8 cellular contexts compared by ENCODE assay signal in the genomic region with DNA sequence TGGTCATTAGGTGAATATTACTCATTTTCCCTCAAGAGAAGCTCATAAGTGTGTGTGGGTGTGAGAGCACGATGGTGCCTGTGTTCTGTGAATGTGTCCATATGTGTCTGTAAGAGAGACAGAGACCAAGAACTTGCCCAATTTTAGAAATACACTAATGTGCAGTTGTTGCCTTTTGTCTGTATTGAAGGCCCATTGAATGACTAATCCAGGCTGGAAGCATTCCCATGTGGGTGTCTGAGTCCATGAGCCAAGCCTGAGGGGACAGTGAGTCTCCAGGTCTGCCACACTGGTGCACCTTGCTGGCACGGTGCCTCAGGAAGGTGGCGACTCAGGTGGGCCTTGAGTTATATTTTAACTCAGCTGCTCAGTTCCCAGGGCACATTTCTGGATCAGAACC. TPM values are rescaled to one million over a fixed set of nuclear protein-coding genes. Genes with fewer than 3 reads are reported as not detected.
DNase-seq lines count a peak whose midpoint lies in the region; ATAC-seq, FAIRE-seq and TF ChIP-seq lines count a peak whose summit lies in the region.

No MANE protein-coding gene starts in this region.

- TF ChIP-seq POLR2A in GM12878 (IDR thresholded peaks at IDR 0.05; ENCODE audit: low read depth, low read length), result no peak

- H4K20me1 ChIP-seq in GM12878 (ENCODE audit: control insufficient read depth, insufficient read depth), result no peaks in the 10 kb centered on the region

- 0 out of 2 replicates have a peak overlapping the region, but pooled peaks have one; percentile 10 for H3K9ac ChIP-seq in GM12878 (ENCODE audit: control insufficient read depth, insufficient read depth, low read length)
- no peak overlapping the region for H3K9ac ChIP-seq in trophoblast cell (ENCODE audit: low read length)

- no peak for FAIRE-seq in GM12878 (lab: Jason Lieb, UNC)

- no peak overlapping the region for H4K91ac ChIP-seq in trophoblast cell (ENCODE audit: low read depth, low read length)

- ATAC-seq in HG03196 (IDR thresholded peaks at IDR 0.05; ENCODE audit: unreplicated experiment) (peak; percentile 5), GM12878 (peak; percentile 13), HG02885 (IDR thresholded peaks at IDR 0.05; ENCODE audit: poor library complexity, unreplicated experiment) (no peak)

- no peak overlapping the region for H3K4me3 ChIP-seq in GM12878
- H3K4me3 ChIP-seq in trophoblast cell (ENCODE audit: low read depth, low read length), result no peak overlapping the region

- H3K4me1 ChIP-seq in GM12878 (ENCODE audit: control insufficient read depth, insufficient read depth, low read length), result peaks cover 44% of the 10 kb centered on the region
- peaks cover 0 to 4% of the 10 kb centered on the region in 2 experiments for H3K4me1 ChIP-seq in trophoblast cell (ENCODE audit: control insufficient read depth in 1 of 2, insufficient read depth in 2 of 2, low read length in 2 of 2)

- RAD21 ChIA-PET in GM12878 (lab: Charles Lee; ENCODE audit: unreplicated experiment), result interaction anchor here (0.9 to 2.7 kb wide), 7 partner anchors 10 to 295 kb away, joined by 3 to 28 read pairs (median 5); a partner anchor contains a TSS

- no peak overlapping the region for H2AK5ac ChIP-seq in trophoblast cell (ENCODE audit: low read length)

- in situ Hi-C loops in GM12878 (cut with MboI), result no loop called here

- no TSS peak for BruUV-seq in GM12878 (replicated peaks; lab: Mats Ljungman, UMichigan)

- H3K4me2 ChIP-seq in GM12878 (ENCODE audit: control insufficient read depth, insufficient read depth), result peak overlapping the region; percentile 84
- H3K4me2 ChIP-seq in trophoblast cell (ENCODE audit: low read length), result no peak overlapping the region

- H2BK120ac ChIP-seq in trophoblast cell (ENCODE audit: insufficient read depth, low read length, poor library complexity), result no peak overlapping the region

- no peak overlapping the region for H4K8ac ChIP-seq in trophoblast cell (ENCODE audit: low read depth, low read length)

- SMC1A ChIA-PET in GM12878 (lab: Charles Lee; ENCODE audit: uncharacterized antibody, unreplicated experiment), result interaction anchor here (0.9 to 3.0 kb wide), 11 partner anchors 16 to 54 kb away, joined by 3 to 21 read pairs (median 3); a partner anchor contains a TSS

- peaks cover 10 to 21% of the 10 kb centered on the region in 2 experiments for H3K36me3 ChIP-seq in GM12878 (ENCODE audit: control insufficient read depth in 2 of 2, insufficient read depth in 2 of 2, low read length in 1 of 2)
- H3K36me3 ChIP-seq in trophoblast cell (ENCODE audit: control insufficient read depth in 1 of 2, insufficient read depth in 2 of 2, low read length in 2 of 2), result peaks cover 9 to 20% of the 10 kb centered on the region in 2 experiments

- H3K27me3 ChIP-seq in GM12878 (replicated peaks in 1 of 2; ENCODE audit: control insufficient read depth in 2 of 2, insufficient read depth in 2 of 2, low read length in 1 of 2) (no peaks in the 10 kb centered on the region), trophoblast cell (ENCODE audit: insufficient read depth, low read length) (no peaks in the 10 kb centered on the region)

- no peak overlapping the region for H4K12ac ChIP-seq in trophoblast cell (ENCODE audit: low read depth, low read length)

- TF ChIP-seq RAD21 in GM12878 (IDR thresholded peaks at IDR 0.05; ENCODE audit: insufficient read depth, low read depth, low read length), result no peak

- H3K79me2 ChIP-seq in GM12878 (ENCODE audit: control insufficient read depth, insufficient read depth, low read length) (no peaks in the 10 kb centered on the region), trophoblast cell (ENCODE audit: control insufficient read depth, insufficient read depth, low read length, poor library complexity) (no peaks in the 10 kb centered on the region)

- no peak for TF ChIP-seq EP300 in GM12878 (IDR thresholded peaks at IDR 0.05; ENCODE audit: borderline replicate concordance in 1 of 2, control insufficient read depth in 1 of 2, low read depth in 2 of 2, low read length in 2 of 2)

- H3K27ac ChIP-seq in GM12878 (ENCODE audit: control insufficient read depth, insufficient read depth), result peak overlapping the region; percentile 90
- H3K27ac ChIP-seq in trophoblast cell (ENCODE audit: low read depth, low read length), result no peak overlapping the region

- TF ChIP-seq CTCF in GM12878 (IDR thresholded peaks at IDR 0.05 in 2 of 3, conservative IDR thresholded peaks at IDR 0.05 in 1 of 3; ENCODE audit: control insufficient read depth in 2 of 3, extremely low read depth in 1 of 3, insufficient read depth in 1 of 3, low read depth in 3 of 3, low read length in 3 of 3), result no peak

- CTCF ChIA-PET in GM12878 (lab: Yijun Ruan, JAX), result interaction anchor here (0.5 to 2.3 kb wide), 10 partner anchors 22 to 297 kb away, joined by 3 to 8 read pairs (median 4); no protein-coding TSS in a partner anchor

- H2AFZ ChIP-seq in GM12878 (ENCODE audit: control insufficient read depth, low read depth, low read length), result no peak overlapping the region
- no peak overlapping the region for H2AFZ ChIP-seq in trophoblast cell (ENCODE audit: insufficient read depth, low read length, poor library complexity)

- DNase-seq in DMS53 (lab: John Stamatoyannopoulos, UW) (peak; percentile 44), DMS53 treated with DMSO at 0.1 percent for 48 hours (lab: John Stamatoyannopoulos, UW; ENCODE audit: unreplicated experiment) (no peak), GM12878 (ENCODE audit: low read depth, low spot score) (no peak), trophoblast cell (peak; percentile 50 to 68), NCI-H2196 treated with DMSO at 0.1 percent for 48 hours (lab: John Stamatoyannopoulos, UW; ENCODE audit: unreplicated experiment) (no peak)
- no peak for DNase-seq in effector CD8-positive, alpha-beta T cell (lab: John Stamatoyannopoulos, UW)

- no peak overlapping the region for H2BK12ac ChIP-seq in trophoblast cell (ENCODE audit: low read length)

- no peak overlapping the region for H3K23ac ChIP-seq in trophoblast cell (ENCODE audit: low read length)

- no peaks in the 10 kb centered on the region for H3K9me3 ChIP-seq in GM12878 (replicated peaks; ENCODE audit: control insufficient read depth, insufficient read depth, low read length)
- H3K9me3 ChIP-seq in trophoblast cell (ENCODE audit: insufficient read depth, low read depth, low read length), result no peaks in the 10 kb centered on the region

- H3K79me1 ChIP-seq in trophoblast cell (ENCODE audit: low read length), result no peaks in the 10 kb centered on the region

- H3K4ac ChIP-seq in trophoblast cell (ENCODE audit: low read depth, low read length), result no peak overlapping the region

- POLR2A ChIA-PET in GM12878 (lab: Charles Lee), result interaction anchor here (0.6 to 1.8 kb wide), 6 partner anchors 23 to 259 kb away, joined by 3 to 10 read pairs (median 7); a partner anchor contains a TSS

- H2BK5ac ChIP-seq in trophoblast cell (ENCODE audit: low read depth, low read length, poor library complexity), result no peak overlapping the region

- WGBS in GM12878 (ENCODE audit: insufficient coverage, insufficient replicate concordance, low lambda C conversion rate, missing lambda C conversion rate), result 0% methylated on average over 3 of the region's 3 CpGs
- WGBS in trophoblast cell (ENCODE audit: extremely low coverage, insufficient coverage, insufficient read length), result no CpG with 5 or more reads among the region's 3 CpGs

- no peak overlapping the region for H3K14ac ChIP-seq in trophoblast cell (ENCODE audit: low read length)

- intact Hi-C loops in GM12878 (cut with micrococcal nuclease; ENCODE audit: unreplicated experiment), result loop anchor here (5.0 kb wide), 1 partner anchor 320 kb away; no protein-coding TSS in a partner anchor

- no peak overlapping the region for H3K18ac ChIP-seq in trophoblast cell (ENCODE audit: low read length)

RNA-seq across cellular contexts. Expression of a gene that starts 25.5 kb away (rescaled TPM):
- 265 and 317 TPM in 2 replicates for total RNA-seq in GM12878 (2013; cell fraction: nucleolus; rRNA removed)
- 43.5 and 47.9 TPM in 2 replicates for total RNA-seq in GM12878 (2014; rRNA removed)
- 41.2 and 44.3 TPM in 2 replicates for total RNA-seq in GM12878 (2014; rRNA removed; fragmentation: Illumina TruSeq; extraction: Trizol)
- 86.0 and 87.6 TPM in 2 replicates for total RNA-seq in GM12878 (2021)
- 59.0 TPM for polyA plus RNA-seq in GM12878 (2011; ENCODE audit: low read depth)
- polyA plus RNA-seq in GM12878 (2011; rRNA removed), result 43.8 and 53.0 TPM in 2 replicates
- 45.7 and 51.0 TPM in 2 replicates for polyA plus RNA-seq in GM12878 (2011; cell fraction: cytosol; rRNA removed)
- polyA plus RNA-seq in GM12878 (2011; cell fraction: nucleus; rRNA removed), result 190 and 214 TPM in 2 replicates
- polyA plus RNA-seq in GM12878 (2012), result 46.8 and 57.2 TPM in 2 replicates
- 51.8 and 64.0 TPM in 2 replicates for polyA plus RNA-seq in GM12878 (2014; fragmentation: Illumina TruSeq; extraction: Trizol)
- polyA plus RNA-seq in GM12878 (2014; fragmentation: Nextera tagmentation; extraction: Ambion mirVana), result 10 to 100 TPM; 11.0 to 14.8 TPM
- 60.5 and 62.4 TPM in 2 replicates for polyA plus RNA-seq in GM12878 (2014; rRNA removed)
- 10 to 100 TPM; 60.7 to 68.0 TPM for polyA plus RNA-seq in GM12878 (2016; fragmentation: Nextera tagmentation; extraction: Ambion mirVana)
- 71.8 and 76.1 TPM in 2 replicates for polyA minus RNA-seq in GM12878 (2011; rRNA and poly(A)+ RNA removed)
- 17.2 and 23.4 TPM in 2 replicates for polyA minus RNA-seq in GM12878 (2011; cell fraction: cytosol; rRNA and poly(A)+ RNA removed)
- 55.7 and 92.0 TPM in 2 replicates for polyA minus RNA-seq in GM12878 (2011; cell fraction: nucleus; rRNA and poly(A)+ RNA removed)
- polyA plus RNA-seq in trophoblast cell (2013), result 40.6 and 41.3 TPM in 2 replicates

RNA-seq across cellular contexts. Expression of a gene that starts 55.2 kb away (rescaled TPM):
- 17.9 and 19.2 TPM in 2 replicates for total RNA-seq in GM12878 (2013; cell fraction: nucleolus; rRNA removed)
- total RNA-seq in GM12878 (2014; rRNA removed) (27.4 and 28.3 TPM in 2 replicates), GM12878 (2014; rRNA removed; fragmentation: Illumina TruSeq; extraction: Trizol) (27.5 and 28.5 TPM in 2 replicates), GM12878 (2021) (29.5 and 31.5 TPM in 2 replicates)
- 13.7 TPM for polyA plus RNA-seq in GM12878 (2011; ENCODE audit: low read depth)
- polyA plus RNA-seq in GM12878 (2011; rRNA removed) (26.3 and 28.9 TPM in 2 replicates), GM12878 (2014; fragmentation: Illumina TruSeq; extraction: Trizol) (37.3 and 39.0 TPM in 2 replicates), GM12878 (2014; fragmentation: Nextera tagmentation; extraction: Ambion mirVana) (10 to 100 TPM; 10.7 to 11.2 TPM), GM12878 (2014; rRNA removed) (23.8 and 25.6 TPM in 2 replicates), GM12878 (2016; fragmentation: Nextera tagmentation; extraction: Ambion mirVana) (1 to 10 TPM; 7.4 to 7.5 TPM)
- polyA plus RNA-seq in GM12878 (2011; cell fraction: cytosol; rRNA removed), result 20.7 and 23.7 TPM in 2 replicates
- polyA plus RNA-seq in GM12878 (2011; cell fraction: nucleus; rRNA removed), result 11.3 and 14.1 TPM in 2 replicates
- polyA plus RNA-seq in GM12878 (2012), result 15.2 and 15.4 TPM in 2 replicates
- 30.2 and 31.1 TPM in 2 replicates for polyA minus RNA-seq in GM12878 (2011; rRNA and poly(A)+ RNA removed)
- 7.4 and 9.9 TPM in 2 replicates for polyA minus RNA-seq in GM12878 (2011; cell fraction: cytosol; rRNA and poly(A)+ RNA removed)
- polyA minus RNA-seq in GM12878 (2011; cell fraction: nucleus; rRNA and poly(A)+ RNA removed), result 5.8 and 10.0 TPM in 2 replicates
- 17.9 TPM in 2 replicates for polyA plus RNA-seq in trophoblast cell (2013)

Comparison
In these comparisons a context has a peak if more than half of its experiments do, and no peak if none do; other contexts are left out.
1. DNase-seq: peak in DMS53 (single experiment) and trophoblast cell (2 of 2); none in DMS53 treated with DMSO at 0.1 percent for 48 hours (single experiment), GM12878 (single experiment), effector CD8-positive, alpha-beta T cell (single experiment) and NCI-H2196 treated with DMSO at 0.1 percent for 48 hours (single experiment).